1 cellular context compared by ENCODE assay signal in genomic region chr1:10473145-10473765, GRCh38.
TF ChIP-seq lines count a peak whose summit lies in the region.

No MANE protein-coding gene starts in this region.

TF ChIP-seq in H1, 55 proteins besides CTCF, POLR2A, EP300 and RAD21:
- TF ChIP-seq CBX8 (IDR thresholded peaks at IDR 0.05; ENCODE audit: borderline replicate concordance, low read depth, low read length) (no peak), ATF2 (IDR thresholded peaks at IDR 0.05; ENCODE audit: low read length) (no peak), RFX5 (IDR thresholded peaks at IDR 0.05; ENCODE audit: borderline replicate concordance, low read depth, low read length) (no peak), SIX5 (IDR thresholded peaks at IDR 0.05; ENCODE audit: low read depth, low read length) (no peak), KDM5A (IDR thresholded peaks at IDR 0.05; ENCODE audit: low read length) (no peak), CHD2 (IDR thresholded peaks at IDR 0.05; ENCODE audit: low read length) (no peak), SAP30 (IDR thresholded peaks at IDR 0.05; ENCODE audit: insufficient read depth, insufficient replicate concordance, low read length) (no peak), EZH2 (IDR thresholded peaks at IDR 0.05; ENCODE audit: low read depth, low read length, severe bottlenecking) (no peak)
